In genomic region chr10:5442990-5443370, GRCh38 we compare ENCODE assay signal across 13 cellular contexts. TPM values are rescaled to one million over a fixed set of nuclear protein-coding genes. Genes with fewer than 3 reads are reported as not detected.
DNase-seq lines count a peak whose midpoint lies in the region; ATAC-seq, FAIRE-seq and TF ChIP-seq lines count a peak whose summit lies in the region.
"Had no signal": no experiment of that assay in that cellular context is flagged by ENCODE, and none has a peak within 500 bp of the region (broad histone marks: within the 10 kb centered on the region; RNA-seq: fewer than 3 reads in every experiment).

No MANE protein-coding gene starts in this region.

- in situ Hi-C loops in K562 (cut with MboI) = loop anchor here (5.0 kb wide), 1 partner anchor 179 kb away; no protein-coding TSS in a partner anchor

- TF ChIP-seq CTCF in K562 (IDR thresholded peaks at IDR 0.05 in 2 of 3, conservative IDR thresholded peaks at IDR 0.05 in 1 of 3; ENCODE audit: insufficient read depth in 2 of 3, low read depth in 1 of 3, low read length in 3 of 3) (no peak), foreskin keratinocyte (conservative IDR thresholded peaks at IDR 0.05) (no peak), glutamatergic neuron (IDR thresholded peaks at IDR 0.05; ENCODE audit: partially characterized antibody, unreplicated experiment) (no peak)

- H3K79me2 ChIP-seq in K562 (ENCODE audit: control insufficient read depth, insufficient read depth, low read length) = peaks cover 74% of the 10 kb centered on the region

- no peaks in the 10 kb centered on the region for H3K9me3 Mint-ChIP-seq in glutamatergic neuron (ENCODE audit: unreplicated experiment)

- peaks cover 36% of the 10 kb centered on the region for H3K4me1 Mint-ChIP-seq in glutamatergic neuron (ENCODE audit: low read depth, unreplicated experiment)

- no peak for TF ChIP-seq RAD21 in K562 (CRISPR knock-in tag; conservative IDR thresholded peaks at IDR 0.05 in 1 of 2, IDR thresholded peaks at IDR 0.05 in 1 of 2)

- CTCF ChIA-PET in K562 (lab: Yijun Ruan, JAX; ENCODE audit: low intra/inter-chr PET ratio) = interaction anchor here (3.3 kb wide), 1 partner anchor 181 kb away, joined by 34 read pairs; no protein-coding TSS in a partner anchor

- H3K27me3 Mint-ChIP-seq in glutamatergic neuron (ENCODE audit: unreplicated experiment) = no peaks in the 10 kb centered on the region

- H3K9me3 ChIP-seq in K562 (replicated peaks; ENCODE audit: control insufficient read depth, insufficient read depth, low read depth, low read length) = no peaks in the 10 kb centered on the region
- H3K9me3 ChIP-seq: HAP-1, tibial nerve had no signal

- peaks cover 50% of the 10 kb centered on the region; the same call in 2 of the 3 replicates for H3K36me3 ChIP-seq in K562 (ENCODE audit: control insufficient read depth, insufficient read depth, low read length)
- H3K36me3 ChIP-seq: tibial nerve had no signal

- FAIRE-seq in K562 (lab: Jason Lieb, UNC) = no peak

- H3K27me3 ChIP-seq in K562 (ENCODE audit: control insufficient read depth in 2 of 2, insufficient read depth in 2 of 2, low read length in 2 of 2) (no peaks in the 10 kb centered on the region), foreskin keratinocyte (no peaks in the 10 kb centered on the region)
- H3K27me3 ChIP-seq: tibial nerve had no signal

- no peak overlapping the region for H3K27ac Mint-ChIP-seq in glutamatergic neuron (ENCODE audit: unreplicated experiment)

- intact Hi-C loops in K562 (cut with micrococcal nuclease) = loop anchor here (1.0 to 5.0 kb wide), 2 partner anchors 164 to 180 kb away; no protein-coding TSS in a partner anchor

- TF ChIP-seq EP300 in K562 (IDR thresholded peaks at IDR 0.05; ENCODE audit: low read length) = no peak; the same call in 1 of the 2 replicates

- ATAC-seq in GM18873 (IDR thresholded peaks at IDR 0.05; ENCODE audit: low FRiP score, unreplicated experiment) (peak; percentile 12), GM21619 (IDR thresholded peaks at IDR 0.05; ENCODE audit: unreplicated experiment) (peak; percentile 25), HG03159 (IDR thresholded peaks at IDR 0.05; ENCODE audit: unreplicated experiment) (peak; percentile 40), K562 (no peak), foreskin keratinocyte (no peak)

- no peaks in the 10 kb centered on the region for H4K20me1 ChIP-seq in K562 (replicated peaks; ENCODE audit: control insufficient read depth, insufficient read depth, low read length)

- H3K4me1 ChIP-seq in K562 (replicated peaks in 1 of 2; ENCODE audit: control insufficient read depth in 2 of 2, insufficient read depth in 2 of 2, low read length in 2 of 2) (peaks cover 4 to 14% of the 10 kb centered on the region in 2 experiments; a peak in 3 of 5 replicates), foreskin keratinocyte (peaks cover 4% of the 10 kb centered on the region)

- H3K36me3 Mint-ChIP-seq in glutamatergic neuron (ENCODE audit: unreplicated experiment) = no peaks in the 10 kb centered on the region

- POLR2A ChIA-PET in K562 (lab: Yijun Ruan, JAX) = interaction anchor here (0.9 to 1.0 kb wide), 3 partner anchors 20 to 260 kb away, joined by 3 read pairs; no protein-coding TSS in a partner anchor

- no TSS peak for BruUV-seq in K562 (replicated peaks; lab: Mats Ljungman, UMichigan)

- H2AFZ ChIP-seq in K562 (ENCODE audit: low read depth, low read length) = no peak overlapping the region

- H3K4me3 ChIP-seq in K562 = no peak overlapping the region
- H3K4me3 ChIP-seq: HAP-1, tibial nerve had no signal

- H3K27ac ChIP-seq in K562 (ENCODE audit: extremely low read depth, low read depth, low read length) = no peak overlapping the region
- H3K27ac ChIP-seq in foreskin keratinocyte = no peak overlapping the region
- H3K27ac ChIP-seq: tibial nerve had no signal

- DNase-seq in K562 (ENCODE audit: extremely low read depth in 1 of 4, low spot score in 3 of 4) = no peak
- no peak for DNase-seq in foreskin keratinocyte
- DNase-seq in activated effector memory CD4-positive, alpha-beta T cell treated with Interleukin-2 at 50 U/mL for 16 hours = no peak
- no peak for DNase-seq in glutamatergic neuron
- DNase-seq in NCI-H1092 (lab: John Stamatoyannopoulos, UW) = no peak
- DNase-seq: midbrain, retina, RPMI8226 had no signal

- TF ChIP-seq POLR2A in K562 (conservative IDR thresholded peaks at IDR 0.05) = no peak

- 25% methylated on average over 1 of the region's 1 CpG for WGBS in K562 (ENCODE audit: insufficient coverage, low coverage, missing lambda C conversion rate)

- no peaks in the 10 kb centered on the region for H3K9me1 ChIP-seq in K562 (ENCODE audit: control insufficient read depth, insufficient read depth, low read length)

- H3K9ac ChIP-seq in K562 (ENCODE audit: insufficient read depth in 1 of 2, low read depth in 2 of 2, low read length in 2 of 2) = no peak overlapping the region

- no peak overlapping the region for H3K4me3 Mint-ChIP-seq in glutamatergic neuron (ENCODE audit: unreplicated experiment)

- no peak overlapping the region for H3K4me2 ChIP-seq in K562 (ENCODE audit: insufficient read depth, low read length)

TF ChIP-seq in K562, 482 proteins besides CTCF, POLR2A, EP300 and RAD21 (continues in another document):
- peak; percentile 48 for TF ChIP-seq TEAD4 (IDR thresholded peaks at IDR 0.05; ENCODE audit: low read length)
- TF ChIP-seq TEAD4 (CRISPR knock-in tag; IDR thresholded peaks at IDR 0.05; ENCODE audit: borderline replicate concordance) = no peak
- no peak for TF ChIP-seq ZKSCAN8 (CRISPR knock-in tag; IDR thresholded peaks at IDR 0.05)
- no peak for TF ChIP-seq CAMTA2 (CRISPR knock-in tag; conservative IDR thresholded peaks at IDR 0.05)

RNA-seq across cellular contexts. Expression of gene NET1, which starts 30.6 kb away (rescaled TPM):
- total RNA-seq in K562 (2011; cell fraction: chromatin; rRNA removed; ENCODE audit: low replicate concordance) = 210 and 255 TPM in 2 replicates
- 116 and 127 TPM in 2 replicates for total RNA-seq in K562 (2011; cell fraction: nucleolus; rRNA removed)
- total RNA-seq in K562 (2011; cell fraction: nucleoplasm; rRNA removed) = 147 and 162 TPM in 2 replicates
- total RNA-seq in K562 (2014; rRNA removed) = 115 TPM in 2 replicates
- 106 and 114 TPM in 2 replicates for total RNA-seq in K562 (2014; rRNA removed; fragmentation: Illumina TruSeq; extraction: Trizol)
- 98.1 and 105 TPM in 2 replicates for total RNA-seq in K562 (2015; rRNA removed; fragmentation: Illumina TruSeq; extraction: Trizol)
- total RNA-seq in K562 (2021) = 152 and 158 TPM in 2 replicates
- polyA plus RNA-seq in K562 (2011; rRNA removed) = 258 and 270 TPM in 2 replicates
- 98.2 and 133 TPM in 2 replicates for polyA plus RNA-seq in K562 (2011; cell fraction: cytosol; rRNA removed)
- 136 and 256 TPM in 2 replicates for polyA plus RNA-seq in K562 (2011; cell fraction: nucleus; rRNA removed)
- polyA plus RNA-seq in K562 (2012) = 103 and 113 TPM in 2 replicates
- 113 and 136 TPM in 2 replicates for polyA plus RNA-seq in K562 (2014; fragmentation: Illumina TruSeq; extraction: Trizol)
- polyA plus RNA-seq in K562 (2014; fragmentation: Nextera tagmentation; extraction: Ambion mirVana) = 10 to 100 TPM; 47.4 to 53.0 TPM
- 98.9 and 105 TPM in 2 replicates for polyA plus RNA-seq in K562 (2014; rRNA removed)
- 409 and 471 TPM in 2 replicates for polyA minus RNA-seq in K562 (2011; rRNA and poly(A)+ RNA removed)
- polyA minus RNA-seq in K562 (2011; cell fraction: cytosol; rRNA and poly(A)+ RNA removed) = 218 and 242 TPM in 2 replicates
- polyA minus RNA-seq in K562 (2011; cell fraction: nucleus; rRNA and poly(A)+ RNA removed) = 195 and 518 TPM in 2 replicates
- total RNA-seq in foreskin keratinocyte = 164 and 203 TPM in 2 replicates
- polyA plus RNA-seq in foreskin keratinocyte = 63.4 and 64.3 TPM in 2 replicates
- total RNA-seq in glutamatergic neuron (ENCODE audit: unreplicated experiment) = 63.8 TPM

RNA-seq across cellular contexts. Expression of gene TUBAL3, which starts 38.4 kb away (rescaled TPM):
- total RNA-seq in K562 (2011; cell fraction: chromatin; rRNA removed; ENCODE audit: low replicate concordance) = 8.4 and 9.7 TPM in 2 replicates
- total RNA-seq in K562 (2011; cell fraction: nucleolus; rRNA removed) = 4.3 TPM in 2 replicates
- 3.1 and 4.9 TPM in 2 replicates for total RNA-seq in K562 (2011; cell fraction: nucleoplasm; rRNA removed)
- total RNA-seq in K562 (2014; rRNA removed) (6.6 and 7.8 TPM in 2 replicates), K562 (2014; rRNA removed; fragmentation: Illumina TruSeq; extraction: Trizol) (6.9 and 7.8 TPM in 2 replicates), K562 (2015; rRNA removed; fragmentation: Illumina TruSeq; extraction: Trizol) (6.3 and 7.5 TPM in 2 replicates), K562 (2021) (6.3 and 6.8 TPM in 2 replicates), foreskin keratinocyte (0.60 and 1.1 TPM in 2 replicates), glutamatergic neuron (ENCODE audit: unreplicated experiment) (not detected)
- polyA plus RNA-seq in K562 (2011; rRNA removed) (4.7 and 10.1 TPM in 2 replicates), K562 (2014; fragmentation: Illumina TruSeq; extraction: Trizol) (8.5 and 9.8 TPM in 2 replicates), K562 (2014; fragmentation: Nextera tagmentation; extraction: Ambion mirVana) (10 to 100 TPM in 1 of 2 experiments, 1 to 10 TPM in 1; 8.3 to 10.1 TPM), K562 (2014; rRNA removed) (5.5 TPM in 2 replicates), foreskin keratinocyte (0.35 and 1.0 TPM in 2 replicates)
- polyA plus RNA-seq in K562 (2011; cell fraction: cytosol; rRNA removed) = 3.6 and 10.6 TPM in 2 replicates
- 4.4 and 8.6 TPM in 2 replicates for polyA plus RNA-seq in K562 (2011; cell fraction: nucleus; rRNA removed)
- polyA plus RNA-seq in K562 (2012) = 8.6 and 9.6 TPM in 2 replicates
- polyA minus RNA-seq in K562 (2011; rRNA and poly(A)+ RNA removed) = 4.2 and 7.3 TPM in 2 replicates
- polyA minus RNA-seq in K562 (2011; cell fraction: cytosol; rRNA and poly(A)+ RNA removed) = 0.91 and 3.4 TPM in 2 replicates
- polyA minus RNA-seq in K562 (2011; cell fraction: nucleus; rRNA and poly(A)+ RNA removed) = 2.3 and 2.4 TPM in 2 replicates

RNA-seq across cellular contexts. Expression of gene CALML5, which starts 56.4 kb away (rescaled TPM):
- total RNA-seq in K562 (2011; cell fraction: chromatin; rRNA removed; ENCODE audit: low replicate concordance) = not detected in 2 replicates
- total RNA-seq in K562 (2011; cell fraction: nucleolus; rRNA removed) = not detected in 2 replicates
- not detected in 2 replicates for total RNA-seq in K562 (2011; cell fraction: nucleoplasm; rRNA removed)
- total RNA-seq in K562 (2014; rRNA removed) (not detected in 2 replicates), K562 (2014; rRNA removed; fragmentation: Illumina TruSeq; extraction: Trizol) (not detected in 2 replicates), K562 (2015; rRNA removed; fragmentation: Illumina TruSeq; extraction: Trizol) (not detected in 2 replicates), K562 (2021) (not detected in 2 replicates), foreskin keratinocyte (2.4 and 65.7 TPM in 2 replicates), glutamatergic neuron (ENCODE audit: unreplicated experiment) (not detected)
- polyA plus RNA-seq in K562 (2011; rRNA removed) (not detected in 2 replicates), K562 (2014; fragmentation: Illumina TruSeq; extraction: Trizol) (not detected in 2 replicates), K562 (2014; fragmentation: Nextera tagmentation; extraction: Ambion mirVana) (not detected), K562 (2014; rRNA removed) (not detected in 2 replicates), foreskin keratinocyte (2.1 and 104 TPM in 2 replicates)
- polyA plus RNA-seq in K562 (2011; cell fraction: cytosol; rRNA removed) = not detected in 2 replicates
- polyA plus RNA-seq in K562 (2011; cell fraction: nucleus; rRNA removed) = not detected in 2 replicates
- not detected in 2 replicates for polyA plus RNA-seq in K562 (2012)
- not detected in 2 replicates for polyA minus RNA-seq in K562 (2011; rRNA and poly(A)+ RNA removed)
- polyA minus RNA-seq in K562 (2011; cell fraction: cytosol; rRNA and poly(A)+ RNA removed) = not detected in 2 replicates
- not detected in 2 replicates for polyA minus RNA-seq in K562 (2011; cell fraction: nucleus; rRNA and poly(A)+ RNA removed)
- total RNA-seq: tibial nerve had no signal

Comparison
In these comparisons a context has a peak if more than half of its experiments do, and no peak if none do; other contexts are left out.
1. ATAC-seq: peak in GM18873 (single experiment), GM21619 (single experiment) and HG03159 (single experiment); none in K562 (single experiment) and foreskin keratinocyte (single experiment).